In genomic region chr6:43172127-43173007, GRCh38 we compare ENCODE assay signal across 8 cellular contexts. TPM values are rescaled to one million over a fixed set of nuclear protein-coding genes. Genes with fewer than 3 reads are reported as not detected.
A peak's percentile ranks its signal among the peaks of the same experiment; 100 is the strongest.
DNase-seq lines count a peak whose midpoint lies in the region; ATAC-seq and TF ChIP-seq lines count a peak whose summit lies in the region.

No MANE protein-coding gene starts in this region.

- H3K79me2 ChIP-seq in GM23248 (ENCODE audit: insufficient read depth): peaks cover 49% of the 10 kb centered on the region
- H3K79me2 ChIP-seq in trophoblast cell (ENCODE audit: control insufficient read depth, insufficient read depth, low read length, poor library complexity): peaks cover 23% of the 10 kb centered on the region

- TF ChIP-seq POLR2A in vagina (IDR thresholded peaks at IDR 0.05): no peak

- peaks cover 31% of the 10 kb centered on the region for H3F3A ChIP-seq in GM23248 (ENCODE audit: insufficient read depth)

- in situ Hi-C loops in ACHN (cut with HindIII; ENCODE audit: low pct_ligation_motif_present, low pct_unique_long_range_greater_than_20kb, low sequenced_read_pairs) (no loop called here), GM23248 (cut with MboI) (no loop called here)

- peak overlapping the region; percentile 80 for H3K4me3 ChIP-seq in GM23248
- H3K4me3 ChIP-seq in left ventricle myocardium inferior: peak overlapping the region; percentile 93
- peak overlapping the region; percentile 99 for H3K4me3 ChIP-seq in trophoblast cell (ENCODE audit: low read depth, low read length)
- H3K4me3 ChIP-seq in vagina: peak overlapping the region; percentile 80 to 88

- H3K27ac Mint-ChIP-seq in activated naive CD8-positive, alpha-beta T cell: peak overlapping the region; percentile 87

- intact Hi-C loops in left ventricle myocardium inferior (cut with micrococcal nuclease): no loop called here
- intact Hi-C loops in vagina (cut with DNase I): no loop called here

- ATAC-seq in GM18519 (IDR thresholded peaks at IDR 0.05; ENCODE audit: low FRiP score, unreplicated experiment): no peak

- peak overlapping the region; percentile 90 for H2AK5ac ChIP-seq in trophoblast cell (ENCODE audit: low read length)

- H3K23ac ChIP-seq in trophoblast cell (ENCODE audit: low read length): no peak overlapping the region

- H3K9me2 ChIP-seq in GM23248 (ENCODE audit: insufficient read depth): no peaks in the 10 kb centered on the region

- peak overlapping the region; percentile 97 for H3K18ac ChIP-seq in trophoblast cell (ENCODE audit: low read length)

- peak; percentile 27 for DNase-seq in ACHN
- DNase-seq in GM23248: peak; percentile 67
- peak; percentile 48 for DNase-seq in RWPE1 (ENCODE audit: low spot score)
- peak; percentile 51 for DNase-seq in left ventricle myocardium inferior
- peak in 1 of 2 donors; percentile 50 for DNase-seq in trophoblast cell
- DNase-seq in vagina (ENCODE audit: extremely low spot score in 2 of 2): no peak

- H2BK120ac ChIP-seq in trophoblast cell (ENCODE audit: insufficient read depth, low read length, poor library complexity): peak overlapping the region; percentile 96

- H3K4me2 ChIP-seq in GM23248 (ENCODE audit: unreplicated experiment): peak overlapping the region; percentile 79
- H3K4me2 ChIP-seq in trophoblast cell (ENCODE audit: low read length): peak overlapping the region; percentile 74

- H3K4me3 Mint-ChIP-seq in activated naive CD8-positive, alpha-beta T cell: peak overlapping the region; percentile 99

- H3K36me3 ChIP-seq in GM23248 (ENCODE audit: low read depth): peaks cover 14% of the 10 kb centered on the region
- H3K36me3 ChIP-seq in left ventricle myocardium inferior: peaks cover 24% of the 10 kb centered on the region
- H3K36me3 ChIP-seq in trophoblast cell (ENCODE audit: control insufficient read depth in 1 of 2, insufficient read depth in 2 of 2, low read length in 2 of 2): peaks cover 19 to 20% of the 10 kb centered on the region in 2 experiments
- peaks cover 0 to 17% of the 10 kb centered on the region in 2 donors for H3K36me3 ChIP-seq in vagina

- peaks cover 36% of the 10 kb centered on the region for H3K4me1 Mint-ChIP-seq in activated naive CD8-positive, alpha-beta T cell (ENCODE audit: low read depth)

- H4K91ac ChIP-seq in trophoblast cell (ENCODE audit: low read depth, low read length): peak overlapping the region; percentile 96

- H3K27me3 ChIP-seq in GM23248 (replicated peaks; ENCODE audit: insufficient read depth): no peaks in the 10 kb centered on the region
- H3K27me3 ChIP-seq in left ventricle myocardium inferior (ENCODE audit: low read depth): no peaks in the 10 kb centered on the region
- H3K27me3 ChIP-seq in trophoblast cell (ENCODE audit: insufficient read depth, low read length): no peaks in the 10 kb centered on the region
- H3K27me3 ChIP-seq in vagina: no peaks in the 10 kb centered on the region

- H4K12ac ChIP-seq in trophoblast cell (ENCODE audit: low read depth, low read length): peak overlapping the region; percentile 88

- H2BK5ac ChIP-seq in trophoblast cell (ENCODE audit: low read depth, low read length, poor library complexity): peak overlapping the region; percentile 95

- H3K27ac ChIP-seq in GM23248: peak overlapping the region; percentile 92
- H3K27ac ChIP-seq in RWPE1: peak overlapping the region; percentile 97
- H3K27ac ChIP-seq in left ventricle myocardium inferior (replicated peaks): peak overlapping the region; percentile 95
- peak overlapping the region; percentile 86 for H3K27ac ChIP-seq in trophoblast cell (ENCODE audit: low read depth, low read length)
- peak overlapping the region; percentile 97 for H3K27ac ChIP-seq in vagina

- 4 to 5% methylated on average over 26 to 43 of the region's 43 CpGs for WGBS in GM23248 (ENCODE audit: low coverage in 1 of 2, low lambda C conversion rate in 2 of 2, missing lambda C conversion rate in 2 of 2), 2 experiments
- no CpG with 5 or more reads among the region's 43 CpGs for WGBS in trophoblast cell (ENCODE audit: extremely low coverage, insufficient coverage, insufficient read length)

- H3K4me1 ChIP-seq in GM23248 (ENCODE audit: insufficient read depth): peaks cover 12% of the 10 kb centered on the region
- H3K4me1 ChIP-seq in left ventricle myocardium inferior: peaks cover 55% of the 10 kb centered on the region
- H3K4me1 ChIP-seq in trophoblast cell (ENCODE audit: control insufficient read depth in 1 of 2, insufficient read depth in 2 of 2, low read length in 2 of 2): peaks cover 13 to 14% of the 10 kb centered on the region in 2 experiments
- H3K4me1 ChIP-seq in vagina: peaks cover 35% of the 10 kb centered on the region

- POLR2A ChIA-PET in RWPE1 (lab: Yijun Ruan, JAX; ENCODE audit: low non-redundant PET): no interaction called here

- H3K36me3 Mint-ChIP-seq in activated naive CD8-positive, alpha-beta T cell: no peaks in the 10 kb centered on the region

- no peaks in the 10 kb centered on the region for H3K9me3 Mint-ChIP-seq in activated naive CD8-positive, alpha-beta T cell (ENCODE audit: low read depth)

- CTCF ChIA-PET in RWPE1 (lab: Yijun Ruan, JAX): interaction anchor here (0.6 to 1.0 kb wide), 4 partner anchors 19 to 425 kb away, joined by 3 to 4 read pairs (median 3); partner anchors contain the start of gene DNPH1

- peak overlapping the region; percentile 91 for H4K8ac ChIP-seq in trophoblast cell (ENCODE audit: low read depth, low read length)

- no peaks in the 10 kb centered on the region for H3K27me3 Mint-ChIP-seq in activated naive CD8-positive, alpha-beta T cell

- H3K9ac ChIP-seq in GM23248 (peak overlapping the region; percentile 91), trophoblast cell (ENCODE audit: low read length) (peak overlapping the region; percentile 98)

- H3K79me1 ChIP-seq in trophoblast cell (ENCODE audit: low read length): peaks cover 25% of the 10 kb centered on the region

- no peaks in the 10 kb centered on the region for H3K9me3 ChIP-seq in GM23248 (ENCODE audit: low read depth)
- H3K9me3 ChIP-seq in left ventricle myocardium inferior (replicated peaks): no peaks in the 10 kb centered on the region
- no peaks in the 10 kb centered on the region for H3K9me3 ChIP-seq in trophoblast cell (ENCODE audit: insufficient read depth, low read depth, low read length)
- H3K9me3 ChIP-seq in vagina: no peaks in the 10 kb centered on the region

- TF ChIP-seq CTCF in RWPE1 (conservative IDR thresholded peaks at IDR 0.05; ENCODE audit: low read depth): no peak
- TF ChIP-seq CTCF in left ventricle myocardium inferior (IDR thresholded peaks at IDR 0.05; ENCODE audit: borderline replicate concordance): no peak
- no peak for TF ChIP-seq CTCF in vagina (IDR thresholded peaks at IDR 0.05)

- H2BK12ac ChIP-seq in trophoblast cell (ENCODE audit: low read length): peak overlapping the region; percentile 53

- peak overlapping the region; percentile 99 for H3K4ac ChIP-seq in trophoblast cell (ENCODE audit: low read depth, low read length)

- peak overlapping the region; percentile 50 for H2AFZ ChIP-seq in GM23248
- peak overlapping the region; percentile 85 for H2AFZ ChIP-seq in trophoblast cell (ENCODE audit: insufficient read depth, low read length, poor library complexity)

- H3K14ac ChIP-seq in trophoblast cell (ENCODE audit: low read length): peak overlapping the region; percentile 99

- H4K20me1 ChIP-seq in GM23248 (ENCODE audit: insufficient read depth): no peaks in the 10 kb centered on the region

RNA-seq across cellular contexts. Expression of gene SRF, which starts 1.3 kb away (rescaled TPM):
- 23.5 and 29.6 TPM in 2 replicates for total RNA-seq in GM23248 (2014; rRNA removed; shearing (Covaris generic))
- 3.3 TPM in 2 replicates for polyA plus RNA-seq in GM23248 (2016; fragmentation: Nextera tagmentation; extraction: Ambion mirVana)
- total RNA-seq in left ventricle myocardium inferior: 61.8 TPM
- polyA plus RNA-seq in trophoblast cell (2013): 34.6 and 36.3 TPM in 2 replicates
- total RNA-seq in vagina: 28.2 TPM

RNA-seq across cellular contexts. Expression of gene CUL9, which starts 9.6 kb away (rescaled TPM):
- total RNA-seq in GM23248 (2014; rRNA removed; shearing (Covaris generic)): 15.0 and 26.1 TPM in 2 replicates
- 8.5 and 8.6 TPM in 2 replicates for polyA plus RNA-seq in GM23248 (2016; fragmentation: Nextera tagmentation; extraction: Ambion mirVana)
- total RNA-seq in left ventricle myocardium inferior (14.7 TPM), vagina (49.1 TPM)
- 11.7 and 12.1 TPM in 2 replicates for polyA plus RNA-seq in trophoblast cell (2013)

RNA-seq across cellular contexts. Expression of gene DNPH1, which starts 56.9 kb away (rescaled TPM):
- 61.2 and 94.8 TPM in 2 replicates for total RNA-seq in GM23248 (2014; rRNA removed; shearing (Covaris generic))
- polyA plus RNA-seq in GM23248 (2016; fragmentation: Nextera tagmentation; extraction: Ambion mirVana): 90.2 and 93.6 TPM in 2 replicates
- total RNA-seq in left ventricle myocardium inferior (27.7 TPM), vagina (61.9 TPM)
- polyA plus RNA-seq in trophoblast cell (2013): 29.4 and 33.8 TPM in 2 replicates

Comparison
In these comparisons a context has a peak if more than half of its experiments do, and no peak if none do; other contexts are left out.
1. DNase-seq: peak in ACHN (single experiment), GM23248 (single experiment), RWPE1 (single experiment) and left ventricle myocardium inferior (single experiment); none in vagina (0 of 2).
2. Peak in every context shown above with its lines, with median percentiles within 50 percentile points of each other: H3K27ac ChIP-seq and H3K4me3 ChIP-seq.